16 cellular contexts compared by ENCODE assay signal in the genomic region with DNA sequence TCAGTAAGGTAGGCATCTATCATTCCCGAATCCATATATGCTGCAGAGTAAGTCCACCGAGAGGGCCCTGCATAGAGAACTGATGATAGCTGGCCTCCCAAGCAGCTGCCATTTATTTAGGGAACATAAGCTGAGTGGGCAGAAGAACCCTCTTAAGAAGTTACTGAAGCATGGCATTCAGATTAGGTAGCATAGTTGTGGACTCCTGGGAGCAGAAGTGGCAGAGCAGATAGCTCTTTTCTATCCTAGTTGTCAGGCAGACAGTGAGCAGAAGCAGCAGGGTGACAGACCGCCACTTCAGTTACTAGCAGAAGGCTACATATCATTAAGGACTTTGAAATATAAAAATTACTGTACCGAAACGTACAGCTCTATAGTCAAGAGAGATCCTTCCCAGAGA.
"Had no signal": no experiment of that assay in that cellular context is flagged by ENCODE, and none has a peak within 500 bp of the region (broad histone marks: within the 10 kb centered on the region; RNA-seq: fewer than 3 reads in every experiment).

No MANE protein-coding gene starts in this region.

- H3K4me1 ChIP-seq: esophagus muscularis mucosa, stomach had no signal

- H3K36me3 ChIP-seq: cardiac muscle cell, esophagus muscularis mucosa, stomach, thoracic aorta had no signal

- H3K4me3 ChIP-seq: cardiac muscle cell, esophagus muscularis mucosa, stomach, thoracic aorta had no signal

- DNase-seq: activated CD4-positive, alpha-beta T cell treated with anti-CD3 and anti-CD28 coated beads for 36 hours; activated CD8-positive, alpha-beta memory T cell treated with anti-CD3 and anti-CD28 coated beads, Interleukin-2, amount 50 U/mL, for 48 hours; activated CD8-positive, alpha-beta T cell treated with anti-CD3 and anti-CD28 coated beads for 36 hours; activated naive CD4-positive, alpha-beta T cell; immature natural killer cell; left cardiac atrium; mammary epithelial cell; natural killer cell; nucleus accumbens; right cardiac atrium; small intestine; stomach had no signal

- FAIRE-seq: small intestine had no signal

- H3K9me3 ChIP-seq: esophagus muscularis mucosa, stomach, thoracic aorta had no signal

- H3K27ac ChIP-seq: cardiac muscle cell, esophagus muscularis mucosa, stomach, thoracic aorta, VCaP had no signal

- H3K27me3 ChIP-seq: cardiac muscle cell, esophagus muscularis mucosa, stomach had no signal
